ENCODE assay signal across 9 cellular contexts in genomic region chr12:51863363-51863920, GRCh38. TPM values are rescaled to one million over a fixed set of nuclear protein-coding genes. Genes with fewer than 3 reads are reported as not detected.
DNase-seq lines count a peak whose midpoint lies in the region; ATAC-seq and TF ChIP-seq lines count a peak whose summit lies in the region.
"Had no signal": no experiment of that assay in that cellular context is flagged by ENCODE, and none has a peak within 500 bp of the region (broad histone marks: within the 10 kb centered on the region; RNA-seq: fewer than 3 reads in every experiment).

No MANE protein-coding gene starts in this region.

- peak overlapping the region; percentile 69 for H3K4me2 ChIP-seq in H9 (ENCODE audit: insufficient read depth, insufficient read length, low read length)
- H3K4me2 ChIP-seq in osteoblast (ENCODE audit: insufficient read depth, low read length), result peak overlapping the region; percentile 85

- H2BK5ac ChIP-seq in H9 (ENCODE audit: insufficient read length, low read length), result no peak overlapping the region

- H2BK15ac ChIP-seq in H9 (ENCODE audit: low read depth, low read length), result no peak overlapping the region

- no peaks in the 10 kb centered on the region for H3K36me3 Mint-ChIP-seq in H9 (ENCODE audit: insufficient read depth in 1 of 3, low read depth in 3 of 3)
- no peaks in the 10 kb centered on the region for H3K36me3 Mint-ChIP-seq in endodermal cell (ENCODE audit: low read depth)

- H2BK20ac ChIP-seq in H9 (ENCODE audit: low read depth, low read length, poor library complexity, severe bottlenecking), result no peak overlapping the region

- H3K79me1 ChIP-seq in H9 (ENCODE audit: insufficient read depth, low read depth, low read length, poor library complexity, severe bottlenecking), result no peaks in the 10 kb centered on the region

- no peak overlapping the region for H3K4ac ChIP-seq in H9 (ENCODE audit: low read depth, low read length)

- ATAC-seq in GM19455 (IDR thresholded peaks at IDR 0.05; ENCODE audit: unreplicated experiment) (no peak), GM19467 (IDR thresholded peaks at IDR 0.05; ENCODE audit: unreplicated experiment) (no peak)

- no peaks in the 10 kb centered on the region for H3K79me2 ChIP-seq in H9 (ENCODE audit: insufficient read depth, low read length)
- no peaks in the 10 kb centered on the region for H3K79me2 ChIP-seq in osteoblast (ENCODE audit: insufficient read depth, low read length)

- no peak overlapping the region for H4K5ac ChIP-seq in H9 (ENCODE audit: insufficient read length, low read depth, low read length)

- peaks cover 6% of the 10 kb centered on the region; the same call in 1 of the 2 replicates for H3K27me3 ChIP-seq in H9 (ENCODE audit: insufficient read depth, low read length)
- H3K27me3 ChIP-seq in endodermal cell (ENCODE audit: control insufficient read depth, insufficient read depth, low read length, poor library complexity, severe bottlenecking), result peaks cover 44% of the 10 kb centered on the region
- peaks cover 14% of the 10 kb centered on the region for H3K27me3 ChIP-seq in osteoblast (ENCODE audit: insufficient read depth, low read length)

- H3K4me1 ChIP-seq in H9 (ENCODE audit: insufficient read depth, low read length) (peaks cover 10% of the 10 kb centered on the region; the same call in 1 of the 2 replicates), endodermal cell (ENCODE audit: control insufficient read depth, insufficient read depth, low read length) (peaks cover 14% of the 10 kb centered on the region), osteoblast (ENCODE audit: insufficient read depth, low read length) (peaks cover 12% of the 10 kb centered on the region)

- no peak overlapping the region for H3K56ac ChIP-seq in H9 (ENCODE audit: insufficient read length, low read depth, low read length)

- H3K36me3 ChIP-seq in endodermal cell (ENCODE audit: control insufficient read depth, insufficient read depth, low read length) (no peaks in the 10 kb centered on the region), osteoblast (ENCODE audit: insufficient read depth, low read length) (no peaks in the 10 kb centered on the region)

- H3K14ac ChIP-seq in H9 (ENCODE audit: insufficient read depth, low read length), result peak overlapping the region; percentile 44

- peaks cover 54% of the 10 kb centered on the region for H3K27me3 Mint-ChIP-seq in H9 (ENCODE audit: low read depth)
- peaks cover 74% of the 10 kb centered on the region for H3K27me3 Mint-ChIP-seq in endodermal cell (ENCODE audit: insufficient read depth)

- H3K9ac ChIP-seq in H9 (ENCODE audit: extremely low read depth, insufficient read length, low read length) (no peak overlapping the region), endodermal cell (ENCODE audit: extremely low read depth, low read length, poor library complexity, severe bottlenecking) (peak overlapping the region; percentile 11)

- H3K4me3 ChIP-seq in endodermal cell (ENCODE audit: low read length) (peak overlapping the region; percentile 83), osteoblast (ENCODE audit: insufficient read depth, low read length) (peak overlapping the region; percentile 69)

- H3K23me2 ChIP-seq in H9 (ENCODE audit: insufficient read length, low read depth, low read length, poor library complexity, severe bottlenecking), result peaks cover 13% of the 10 kb centered on the region

- no peak overlapping the region for H2BK12ac ChIP-seq in H9 (ENCODE audit: insufficient read length, low read depth, low read length)

- no peak overlapping the region for H4K91ac ChIP-seq in H9 (ENCODE audit: insufficient read length, low read depth, low read length)

- H2BK120ac ChIP-seq in H9 (ENCODE audit: low read depth, low read length, poor library complexity, severe bottlenecking), result no peak overlapping the region

- no peak overlapping the region for H3T11ph ChIP-seq in H9 (ENCODE audit: low read length)

- DNase-seq in AG08396 (ENCODE audit: low spot score) (peak; percentile 7), H9 (peak; percentile 50), endodermal cell (peak; percentile 85), osteoblast (ENCODE audit: insufficient read length, low spot score, missing footprints) (peak; percentile 71), NCI-H510A treated with DMSO at 0.1 percent for 48 hours (lab: John Stamatoyannopoulos, UW) (no peak), NCI-H2081 (lab: John Stamatoyannopoulos, UW) (no peak)
- DNase-seq: T-helper 2 cell had no signal

- peak overlapping the region; percentile 58 to 79 for H3K4me3 Mint-ChIP-seq in H9
- peak overlapping the region; percentile 64 for H3K4me3 Mint-ChIP-seq in endodermal cell

- H3K18ac ChIP-seq in H9 (ENCODE audit: insufficient read length, low read depth, low read length), result no peak overlapping the region

- no peaks in the 10 kb centered on the region for H4K20me1 ChIP-seq in H9 (ENCODE audit: control insufficient read depth, insufficient read depth, insufficient read length)
- no peaks in the 10 kb centered on the region for H4K20me1 ChIP-seq in osteoblast (ENCODE audit: insufficient read depth, low read length)

- H3K4me1 Mint-ChIP-seq in H9 (peaks cover 59 to 65% of the 10 kb centered on the region in 2 experiments), endodermal cell (peaks cover 16% of the 10 kb centered on the region)

- H3K9me3 ChIP-seq in H9 (ENCODE audit: control insufficient read depth, low read depth, low read length) (no peaks in the 10 kb centered on the region), endodermal cell (ENCODE audit: control insufficient read depth, low read length) (no peaks in the 10 kb centered on the region), osteoblast (ENCODE audit: low read depth, low read length) (no peaks in the 10 kb centered on the region)

- no peak overlapping the region for H2AK5ac ChIP-seq in H9 (ENCODE audit: insufficient read length, low read length)

- H3K23ac ChIP-seq in H9 (ENCODE audit: insufficient read length, low read depth, low read length), result no peak overlapping the region

- WGBS in H9 (ENCODE audit: extremely low coverage, insufficient read length, low lambda C conversion rate), result no CpG with 5 or more reads among the region's 17 CpGs
- WGBS in endodermal cell (ENCODE audit: insufficient coverage in 1 of 2, insufficient read length in 1 of 2), 2 experiments, result 8 to 14% methylated on average over 5 to 17 of the region's 17 CpGs

- H3K9me3 Mint-ChIP-seq in H9 (peaks cover 0 to 2% of the 10 kb centered on the region in 2 experiments; a peak in 2 of 5 replicates), endodermal cell (no peaks in the 10 kb centered on the region)

- H3K27ac ChIP-seq in H9 (ENCODE audit: insufficient read length, low read depth, low read length) (no peak overlapping the region), endodermal cell (ENCODE audit: low read depth, low read length) (peak overlapping the region; percentile 93), osteoblast (ENCODE audit: low read depth, low read length) (no peak overlapping the region)

- no peak overlapping the region for H4K8ac ChIP-seq in H9 (replicated peaks; ENCODE audit: insufficient read length, low read depth, low read length)

- no peak for TF ChIP-seq CTCF in H9 (conservative IDR thresholded peaks at IDR 0.05)
- TF ChIP-seq CTCF in endodermal cell (conservative IDR thresholded peaks at IDR 0.05), result no peak
- no peak for TF ChIP-seq CTCF in osteoblast (IDR thresholded peaks at IDR 0.05; ENCODE audit: extremely low read depth, low read depth, low read length)

- H3K27ac Mint-ChIP-seq in H9 (peak overlapping the region; percentile 16 to 95 (median 92); a peak in 6 of 7 replicates), endodermal cell (peak overlapping the region; percentile 3)

- no peak overlapping the region for H2AFZ ChIP-seq in H9 (ENCODE audit: low read length)
- H2AFZ ChIP-seq in osteoblast (ENCODE audit: low read length), result no peak overlapping the region

RNA-seq across cellular contexts. Expression of gene FIGNL2, which starts 14.9 kb away (rescaled TPM):
- total RNA-seq in H9 (2021) (19.5 and 19.7 TPM in 2 replicates), endodermal cell (10 to 100 TPM; 10.5 to 17.7 TPM), osteoblast (0.29 and 0.36 TPM in 2 replicates)
- 24.4 TPM for polyA plus RNA-seq in endodermal cell (2013, experiment 1 of 2)
- 22.8 TPM for polyA plus RNA-seq in endodermal cell (2013, experiment 2 of 2)

RNA-seq across cellular contexts. Expression of gene ANKRD33, which starts 24.5 kb away (rescaled TPM):
- total RNA-seq in H9 (2021) (0.61 and 0.81 TPM in 2 replicates), endodermal cell (under 1 TPM in 1 of 2 donors, not detected in 1; 0.46 TPM), osteoblast (not detected in 2 replicates)
- 0.28 TPM for polyA plus RNA-seq in endodermal cell (2013, experiment 1 of 2)
- 0.62 TPM for polyA plus RNA-seq in endodermal cell (2013, experiment 2 of 2)

RNA-seq across cellular contexts. Expression of gene ACVRL1, which starts 43.9 kb away (rescaled TPM):
- total RNA-seq in H9 (2021) (not detected in 2 replicates), endodermal cell (under 1 TPM; 0.42 to 0.64 TPM), osteoblast (9.8 and 11.5 TPM in 2 replicates)
- 1.00 TPM for polyA plus RNA-seq in endodermal cell (2013, experiment 1 of 2)
- polyA plus RNA-seq in endodermal cell (2013, experiment 2 of 2), result 1.4 TPM

Comparison
In these comparisons a context has a peak if more than half of its experiments do, and no peak if none do; other contexts are left out.
1. DNase-seq: peak in AG08396 (single experiment), H9 (single experiment), endodermal cell (single experiment) and osteoblast (single experiment); none in NCI-H510A treated with DMSO at 0.1 percent for 48 hours (single experiment) and NCI-H2081 (0 of 2).